ENCODE assay signal across 1 cellular context in genomic region chr5:65482280-65482726, GRCh38.
TF ChIP-seq lines count a peak whose summit lies in the region.

No MANE protein-coding gene starts in this region.

TF ChIP-seq in HEK293, 187 proteins besides CTCF, POLR2A, EP300 and RAD21 (continued from another document):
- no peak for TF ChIP-seq TSHZ1 (tag by site-specific recombination; IDR thresholded peaks at IDR 0.05; ENCODE audit: borderline replicate concordance)
